Comparison of ENCODE assay signal across 8 cellular contexts in genomic region chr5:158695595-158696330, GRCh38.
DNase-seq lines count a peak whose midpoint lies in the region; ATAC-seq, FAIRE-seq and TF ChIP-seq lines count a peak whose summit lies in the region.

No MANE protein-coding gene starts in this region.

- no peak overlapping the region for H3K4me3 Mint-ChIP-seq in activated T-cell treated with anti-CD3 and anti-CD28 coated beads, Interleukin-2, amount 50 U/mL, for 24 hours
- peak overlapping the region; percentile 52 for H3K4me3 Mint-ChIP-seq in neural crest cell

- H3K27ac Mint-ChIP-seq in activated T-cell treated with anti-CD3 and anti-CD28 coated beads, Interleukin-2, amount 50 U/mL, for 24 hours: no peak overlapping the region
- H3K27ac Mint-ChIP-seq in neural crest cell (ENCODE audit: unreplicated experiment): no peak overlapping the region

- H3K4me3 ChIP-seq in fibroblast of mammary gland (ENCODE audit: control insufficient read depth, low read depth, low read length): no peak overlapping the region

- H3K9me3 Mint-ChIP-seq in activated T-cell treated with anti-CD3 and anti-CD28 coated beads, Interleukin-2, amount 50 U/mL, for 24 hours: no peaks in the 10 kb centered on the region
- H3K9me3 Mint-ChIP-seq in neural crest cell: no peaks in the 10 kb centered on the region

- peak; percentile 73 for ATAC-seq in GM21367 (IDR thresholded peaks at IDR 0.05; ENCODE audit: unreplicated experiment)

- peak; percentile 94 for TF ChIP-seq CTCF in D721Med (IDR thresholded peaks at IDR 0.05; ENCODE audit: insufficient read depth, missing control alignments)
- peak; percentile 96 for TF ChIP-seq CTCF in fibroblast of mammary gland (conservative IDR thresholded peaks at IDR 0.05; ENCODE audit: control insufficient read depth, insufficient read depth, low read depth, low read length)
- peak; percentile 99 for TF ChIP-seq CTCF in neural crest cell (conservative IDR thresholded peaks at IDR 0.05)

- DNase-seq in D721Med (ENCODE audit: insufficient read length, low spot score) (peak; percentile 46), HPDE6-E6E7 (ENCODE audit: extremely low spot score) (peak; percentile 29), OCI-M1 (lab: John Stamatoyannopoulos, UW) (peak; percentile 79), fibroblast of mammary gland (ENCODE audit: low read depth) (peak; percentile 93), neural crest cell (ENCODE audit: low read depth, low spot score) (peak; percentile 78), stromal cell of bone marrow (ENCODE audit: low read depth) (peak; percentile 67)
- peak; percentile 81 for DNase-seq in activated T-cell treated with anti-CD3 and anti-CD28 coated beads, Interleukin-2, amount 50 U/mL, for 24 hours

- FAIRE-seq in D721Med (lab: Jason Lieb, UNC): no peak

- H3K4me1 Mint-ChIP-seq in activated T-cell treated with anti-CD3 and anti-CD28 coated beads, Interleukin-2, amount 50 U/mL, for 24 hours (ENCODE audit: low read depth): peaks cover 3% of the 10 kb centered on the region
- H3K4me1 Mint-ChIP-seq in neural crest cell: peaks cover 29% of the 10 kb centered on the region

- H3K27me3 Mint-ChIP-seq in activated T-cell treated with anti-CD3 and anti-CD28 coated beads, Interleukin-2, amount 50 U/mL, for 24 hours: peaks cover 6% of the 10 kb centered on the region
- H3K27me3 Mint-ChIP-seq in neural crest cell (ENCODE audit: low read depth): no peaks in the 10 kb centered on the region

- no peaks in the 10 kb centered on the region for H3K36me3 Mint-ChIP-seq in activated T-cell treated with anti-CD3 and anti-CD28 coated beads, Interleukin-2, amount 50 U/mL, for 24 hours (ENCODE audit: low read depth)
- H3K36me3 Mint-ChIP-seq in neural crest cell (ENCODE audit: low read depth): no peaks in the 10 kb centered on the region

Comparison
In these comparisons a context has a peak if more than half of its experiments do, and no peak if none do; other contexts are left out.
1. DNase-seq: peak in every context shown above with its lines; median percentile 93 in fibroblast of mammary gland; 81 in activated T-cell treated with anti-CD3 and anti-CD28 coated beads, Interleukin-2, amount 50 U/mL, for 24 hours; 79 in OCI-M1; 78 in neural crest cell; 67 in stromal cell of bone marrow; 46 in D721Med; 29 in HPDE6-E6E7.